In genomic region chr3:100913870-100914654, GRCh38 we compare ENCODE assay signal across 14 cellular contexts.
DNase-seq lines count a peak whose midpoint lies in the region; ATAC-seq and TF ChIP-seq lines count a peak whose summit lies in the region.
"Had no signal": no experiment of that assay in that cellular context is flagged by ENCODE, and none has a peak within 500 bp of the region (broad histone marks: within the 10 kb centered on the region; RNA-seq: fewer than 3 reads in every experiment).

No MANE protein-coding gene starts in this region.

- DNase-seq in brain microvascular endothelial cell (peak; percentile 81), right atrium auricular region (ENCODE audit: low spot score) (peak; percentile 82), pulmonary artery endothelial cell (ENCODE audit: low read depth, low spot score) (peak; percentile 43), activated gamma-delta T cell (lab: John Stamatoyannopoulos, UW) (no peak), NCI-H2227 treated with DMSO at 0.1 percent for 48 hours (lab: John Stamatoyannopoulos, UW) (no peak)
- no peak for DNase-seq in activated CD4-positive, alpha-beta T cell treated with anti-CD3 and anti-CD28 coated beads, Interleukin-2, amount 50 U/mL, for 1 hour
- DNase-seq: activated CD4-positive, alpha-beta T cell treated with anti-CD3 and anti-CD28 coated beads, Interleukin-2, amount 50 U/mL, for 4 hours; NCI-H187; NCI-H82; T-helper 9 cell had no signal

- no peak for ATAC-seq in HG02763 (IDR thresholded peaks at IDR 0.05; ENCODE audit: unreplicated experiment)

- TF ChIP-seq CTCF in brain microvascular endothelial cell (IDR thresholded peaks at IDR 0.05; ENCODE audit: low read depth, low read length, missing control alignments) (no peak), right atrium auricular region (IDR thresholded peaks at IDR 0.05) (no peak)

- H3K4me3 ChIP-seq in ACC112 (ENCODE audit: low read depth, low read length) (no peak overlapping the region), brain microvascular endothelial cell (ENCODE audit: low read depth, low read length) (no peak overlapping the region), right atrium auricular region (no peak overlapping the region)
- H3K4me3 ChIP-seq: breast epithelium had no signal

- H3K36me3 ChIP-seq in ACC112 (ENCODE audit: insufficient read depth, low read length) = 0 out of 2 replicates have a peak, but pooled peaks cover 3% of the 10 kb centered on the region
- no peaks in the 10 kb centered on the region for H3K36me3 ChIP-seq in brain microvascular endothelial cell (replicated peaks)
- H3K36me3 ChIP-seq in right atrium auricular region = no peaks in the 10 kb centered on the region
- H3K36me3 ChIP-seq: breast epithelium had no signal

- H3K4me1 ChIP-seq in ACC112 (ENCODE audit: control insufficient read depth, insufficient read depth, low read length, unreplicated experiment) (peaks cover 32% of the 10 kb centered on the region), right atrium auricular region (no peaks in the 10 kb centered on the region)
- H3K4me1 ChIP-seq: breast epithelium had no signal

- no peak overlapping the region for H2AFZ ChIP-seq in ACC112 (ENCODE audit: low read length, unreplicated experiment)

- H3K27ac ChIP-seq in ACC112 (ENCODE audit: low read depth, low read length) (peak overlapping the region; percentile 20), brain microvascular endothelial cell (peak overlapping the region; percentile 17), right atrium auricular region (peak overlapping the region; percentile 28 to 43)
- H3K27ac ChIP-seq: breast epithelium, KMS-11 had no signal

- H3K27me3 ChIP-seq in ACC112 (ENCODE audit: insufficient read depth, low read length) (no peaks in the 10 kb centered on the region), brain microvascular endothelial cell (replicated peaks) (no peaks in the 10 kb centered on the region), right atrium auricular region (no peaks in the 10 kb centered on the region)
- H3K27me3 ChIP-seq: breast epithelium had no signal

- H3K9me3 ChIP-seq in right atrium auricular region = no peaks in the 10 kb centered on the region
- H3K9me3 ChIP-seq: breast epithelium had no signal

- in situ Hi-C loops in brain microvascular endothelial cell (cut with HindIII; ENCODE audit: low pct_ligation_motif_present, low sequenced_read_pairs) = no loop called here

- H3K79me2 ChIP-seq in ACC112 (ENCODE audit: control insufficient read depth, insufficient read depth, low read length, unreplicated experiment) = no peaks in the 10 kb centered on the region

Comparison
In these comparisons a context has a peak if more than half of its experiments do, and no peak if none do; other contexts are left out.
1. DNase-seq: peak in brain microvascular endothelial cell (single experiment), right atrium auricular region (single experiment) and pulmonary artery endothelial cell (single experiment); none in activated gamma-delta T cell (single experiment), activated CD4-positive, alpha-beta T cell treated with anti-CD3 and anti-CD28 coated beads, Interleukin-2, amount 50 U/mL, for 1 hour (single experiment) and NCI-H2227 treated with DMSO at 0.1 percent for 48 hours (single experiment).
2. Peak in every context shown above with its lines, with median percentiles within 50 percentile points of each other: H3K27ac ChIP-seq.